8 cellular contexts compared by ENCODE assay signal in the genomic region with DNA sequence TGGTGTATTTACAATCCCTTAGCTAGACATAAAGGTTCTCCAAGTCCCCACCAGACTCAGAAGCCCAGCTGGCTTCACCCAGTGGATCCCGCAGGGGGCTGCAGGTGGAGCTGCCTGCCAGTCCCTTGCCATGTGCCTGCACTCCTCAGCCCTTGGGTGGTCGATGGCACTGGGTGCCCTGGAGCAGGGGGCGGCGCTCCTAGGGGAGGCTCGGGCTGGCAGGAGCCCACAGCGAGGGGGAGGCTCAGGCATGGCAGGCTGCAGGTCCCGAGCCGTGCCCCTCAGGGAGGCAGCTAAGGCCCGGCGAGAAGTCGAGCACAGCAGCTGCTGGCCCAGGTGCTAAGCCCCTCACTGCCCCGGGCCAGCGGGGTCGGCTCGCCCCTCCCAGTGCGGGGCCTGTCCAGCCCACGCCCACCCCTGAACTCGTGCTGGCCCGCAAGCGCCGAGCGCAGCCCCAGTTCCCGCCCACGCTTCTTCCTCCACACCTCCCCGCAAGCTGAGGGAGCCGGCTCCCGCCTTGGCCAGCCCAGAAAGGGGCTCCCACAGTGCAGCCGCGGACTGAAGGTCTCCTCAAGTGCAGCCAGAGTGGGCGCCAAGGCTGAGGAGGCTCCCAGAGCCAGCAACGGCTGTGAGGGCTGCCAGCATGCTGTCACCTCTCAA.
DNase-seq lines count a peak whose midpoint lies in the region; ATAC-seq, FAIRE-seq and TF ChIP-seq lines count a peak whose summit lies in the region.
"Not testable (repeated sequence)": the region's sequence is repeated elsewhere in the genome, so short reads cannot be mapped to it uniquely, and the experiment has no call there.

No MANE protein-coding gene starts in this region.

- H3K9me1 ChIP-seq in endothelial cell of umbilical vein (replicated peaks; ENCODE audit: control insufficient read depth, extremely low read depth, insufficient read depth, low read length), result not testable (repeated sequence)

- dilution Hi-C loops in endothelial cell of umbilical vein (cut with MboI; ENCODE audit: extremely low pct_ligation_motif_present, low sequenced_read_pairs), result not testable (repeated sequence)

- peak overlapping the region; percentile 86 for H3K27ac Mint-ChIP-seq in osteocyte (ENCODE audit: unreplicated experiment)

- DNase-seq in RWPE2 (ENCODE audit: low spot score); endothelial cell of umbilical vein (ENCODE audit: low read depth, low spot score); osteocyte (ENCODE audit: extremely low spot score, unreplicated experiment); vagina (ENCODE audit: extremely low spot score in 2 of 2): not testable (repeated sequence)
- DNase-seq in astrocyte of the hippocampus (ENCODE audit: low read depth, low spot score), result peak; percentile 11
- DNase-seq in right cardiac atrium, result peak in 2 of 3 donors; percentile 15 to 38

- peaks cover 37% of the 10 kb centered on the region for H3K4me1 Mint-ChIP-seq in osteocyte (ENCODE audit: unreplicated experiment)

- not testable (repeated sequence) for H3K4me3 Mint-ChIP-seq in osteocyte (ENCODE audit: unreplicated experiment)

- H3K36me3 Mint-ChIP-seq in osteocyte (ENCODE audit: unreplicated experiment), result not testable (repeated sequence)

- not testable (repeated sequence) for H3K4me3 ChIP-seq in ACC112 (ENCODE audit: low read depth, low read length); HUES64 (ENCODE audit: low read length); RWPE2 (ENCODE audit: severe bottlenecking); endothelial cell of umbilical vein (replicated peaks in 1 of 3; ENCODE audit: insufficient read depth in 1 of 3, low read depth in 1 of 3, low read length in 3 of 3); right cardiac atrium (ENCODE audit: low read length); vagina

- H3K36me3 ChIP-seq in ACC112 (ENCODE audit: insufficient read depth, low read length); HUES64 (ENCODE audit: insufficient read depth, low read length); RWPE2 (ENCODE audit: low read depth); endothelial cell of umbilical vein (ENCODE audit: control insufficient read depth in 2 of 2, extremely low read depth in 1 of 2, insufficient read depth in 2 of 2, low read length in 2 of 2); vagina: not testable (repeated sequence)

- not testable (repeated sequence) for H3K9ac ChIP-seq in HUES64 (ENCODE audit: low read depth, low read length)
- peak overlapping the region; percentile 79 for H3K9ac ChIP-seq in endothelial cell of umbilical vein (replicated peaks; ENCODE audit: extremely low read depth, insufficient read depth, low read length)

- TF ChIP-seq CTCF in RWPE2 (IDR thresholded peaks at IDR 0.05; ENCODE audit: poor library complexity, severe bottlenecking); endothelial cell of umbilical vein (IDR thresholded peaks at IDR 0.05; ENCODE audit: extremely low read depth in 1 of 2, insufficient read depth in 1 of 2, low read depth in 1 of 2, low read length in 2 of 2); osteocyte (IDR thresholded peaks at IDR 0.05); vagina (IDR thresholded peaks at IDR 0.05): not testable (repeated sequence)

- POLR2A ChIA-PET in endothelial cell of umbilical vein (lab: Charles Lee), result interaction anchor here (1.0 kb wide), 1 partner anchor 62 kb away, joined by 3 read pairs; no protein-coding TSS in a partner anchor

- peaks cover 40% of the 10 kb centered on the region for H3K4me1 ChIP-seq in ACC112 (ENCODE audit: control insufficient read depth, insufficient read depth, low read length, unreplicated experiment)
- H3K4me1 ChIP-seq in HUES64 (ENCODE audit: insufficient read depth, low read length), result peaks cover 33% of the 10 kb centered on the region
- H3K4me1 ChIP-seq in RWPE2 (ENCODE audit: insufficient read depth, poor library complexity, severe bottlenecking), result peaks cover 49% of the 10 kb centered on the region
- H3K4me1 ChIP-seq in endothelial cell of umbilical vein (ENCODE audit: control insufficient read depth, extremely low read depth, insufficient read depth, low read length), result peaks cover 63% of the 10 kb centered on the region
- not testable (repeated sequence) for H3K4me1 ChIP-seq in right cardiac atrium (ENCODE audit: control insufficient read depth, insufficient read depth, low read length)
- peaks cover 22% of the 10 kb centered on the region for H3K4me1 ChIP-seq in vagina

- not testable (repeated sequence) for H3K9me3 Mint-ChIP-seq in osteocyte (ENCODE audit: unreplicated experiment)

- CTCF ChIA-PET in endothelial cell of umbilical vein (lab: Charles Lee), result interaction anchor here (0.9 to 4.3 kb wide), 11 partner anchors 9 to 245 kb away, joined by 3 to 36 read pairs (median 4); no protein-coding TSS in a partner anchor

- not testable (repeated sequence) for BruUV-seq in endothelial cell of umbilical vein (replicated peaks; lab: Mats Ljungman, UMichigan)

- not testable (repeated sequence) for H4K20me1 ChIP-seq in endothelial cell of umbilical vein (replicated peaks; ENCODE audit: control insufficient read depth, extremely low read depth, insufficient read depth, low read length)

- ATAC-seq in RWPE2 (ENCODE audit: low read depth); right cardiac atrium: not testable (repeated sequence)

- not testable (repeated sequence) for FAIRE-seq in endothelial cell of umbilical vein (lab: Jason Lieb, UNC)

- H3K27ac ChIP-seq in ACC112 (ENCODE audit: low read depth, low read length) (peak overlapping the region; percentile 79), HUES64 (ENCODE audit: low read depth, low read length) (peak overlapping the region; percentile 72; the same call in 1 of the 2 replicates), RWPE2 (ENCODE audit: poor library complexity, severe bottlenecking) (peak overlapping the region; percentile 92), endothelial cell of umbilical vein (ENCODE audit: insufficient read depth, low read depth, low read length) (peak overlapping the region; percentile 92), vagina (peak overlapping the region; percentile 65)
- not testable (repeated sequence) for H3K27ac ChIP-seq in right cardiac atrium (ENCODE audit: low read length)

- not testable (repeated sequence) for H3K79me2 ChIP-seq in ACC112 (ENCODE audit: control insufficient read depth, insufficient read depth, low read length, unreplicated experiment); endothelial cell of umbilical vein (ENCODE audit: control insufficient read depth, insufficient read depth, low read length)

- intact Hi-C loops in endothelial cell of umbilical vein (cut with micrococcal nuclease), result loop anchor here (1.0 to 5.0 kb wide), 2 partner anchors 39 to 961 kb away; no protein-coding TSS in a partner anchor
- intact Hi-C loops in right cardiac atrium (cut with DNase I); vagina (cut with DNase I): not testable (repeated sequence)

- H2AFZ ChIP-seq in ACC112 (ENCODE audit: low read length, unreplicated experiment); endothelial cell of umbilical vein (ENCODE audit: low read depth, low read length): not testable (repeated sequence)

- not testable (repeated sequence) for H3K27me3 Mint-ChIP-seq in osteocyte (ENCODE audit: unreplicated experiment)

- H3K27me3 ChIP-seq in ACC112 (ENCODE audit: insufficient read depth, low read length); HUES64 (ENCODE audit: insufficient read depth, low read length); RWPE2 (ENCODE audit: insufficient read depth, poor library complexity, severe bottlenecking); endothelial cell of umbilical vein (ENCODE audit: control insufficient read depth in 2 of 2, insufficient read depth in 2 of 2, low read length in 2 of 2); right cardiac atrium (ENCODE audit: control insufficient read depth, insufficient read depth); vagina: not testable (repeated sequence)

- WGBS in HUES64, result 87% methylated on average over 31 of the region's 31 CpGs
- 78% methylated on average over 31 of the region's 31 CpGs for WGBS in right cardiac atrium

- H3K9me3 ChIP-seq in HUES64 (ENCODE audit: insufficient read depth, low read depth, low read length); RWPE2 (ENCODE audit: severe bottlenecking); endothelial cell of umbilical vein (replicated peaks; ENCODE audit: control insufficient read depth, insufficient read depth, low read length); right cardiac atrium (ENCODE audit: control insufficient read depth, low read length); vagina: not testable (repeated sequence)

- TF ChIP-seq POLR2A in endothelial cell of umbilical vein (IDR thresholded peaks at IDR 0.05; ENCODE audit: low read depth, low read length); vagina (IDR thresholded peaks at IDR 0.05): not testable (repeated sequence)

- peak overlapping the region; percentile 67 for H3K4me2 ChIP-seq in endothelial cell of umbilical vein (ENCODE audit: insufficient read depth, low read length)
